28 cellular contexts compared by ENCODE assay signal in genomic region chr4:172392741-172393140, GRCh38.
"Had no signal": no experiment of that assay in that cellular context is flagged by ENCODE, and none has a peak within 500 bp of the region (broad histone marks: within the 10 kb centered on the region; RNA-seq: fewer than 3 reads in every experiment).

No MANE protein-coding gene starts in this region.

- H3K27ac ChIP-seq: ascending aorta, breast epithelium, cardiac muscle cell, colonic mucosa, epithelial cell of prostate, esophagus squamous epithelium, gastroesophageal sphincter, heart right ventricle, hepatocyte had no signal

- ATAC-seq: activated CD4-positive, alpha-beta T cell treated with anti-CD3 and anti-CD28 coated beads for 36 hours; activated CD8-positive, alpha-beta memory T cell treated with anti-CD3 and anti-CD28 coated beads, Interleukin-2, amount 10 ng/mL, durations not matched to agents 7 days and 5 days; activated CD8-positive, alpha-beta T cell treated with anti-CD3 and anti-CD28 coated beads, Interleukin-2, amount 10 ng/mL, durations not matched to agents 7 days and 5 days; activated naive CD4-positive, alpha-beta T cell treated with anti-CD3 and anti-CD28 coated beads, Interleukin-2, amount 50 U/mL, for 72 hours; gastroesophageal sphincter; heart right ventricle had no signal

- DNase-seq: activated CD4-positive, alpha-beta memory T cell treated with anti-CD3 and anti-CD28 coated beads for 36 hours; activated CD4-positive, alpha-beta T cell treated with anti-CD3 and anti-CD28 coated beads for 36 hours; activated CD4-positive, alpha-beta T cell treated with anti-CD3 and anti-CD28 coated beads, Interleukin-2, amount 10 ng/mL, durations not matched to agents 24 days and 14 days; activated CD4-positive, CD25-positive, alpha-beta regulatory T cell; activated CD4-positive, CD25-positive, alpha-beta regulatory T cell treated with anti-CD3 and anti-CD28 coated beads, Interleukin-2, amount 50 U/mL, for 72 hours; activated CD8-positive, alpha-beta memory T cell treated with anti-CD3 and anti-CD28 coated beads, Interleukin-2, amount 10 ng/mL, durations not matched to agents 7 days and 5 days; activated CD8-positive, alpha-beta memory T cell treated with anti-CD3 and anti-CD28 coated beads, Interleukin-2, amount 50 U/mL, for 4 hours; activated CD8-positive, alpha-beta T cell treated with anti-CD3 and anti-CD28 coated beads, Interleukin-2, amount 10 ng/mL, durations not matched to agents 7 days and 5 days; activated effector memory CD4-positive, alpha-beta T cell treated with anti-CD3 and anti-CD28 coated beads, Interleukin-2, amount 50 U/mL, for 16 hours; activated naive CD4-positive, alpha-beta T cell; activated naive CD4-positive, alpha-beta T cell treated with anti-CD3 and anti-CD28 coated beads, Interleukin-2, amount 10 ng/mL, durations not matched to agents 7 days and 5 days; activated naive CD8-positive, alpha-beta T cell treated with anti-CD3 and anti-CD28 coated beads, Interleukin-2, amount 10 ng/mL, durations not matched to agents 7 days and 5 days; activated T-cell treated with anti-CD3 and anti-CD28 coated beads, Interleukin-2, amount 50 U/mL, for 1 hour; activated T-cell treated with anti-CD3 and anti-CD28 coated beads, Interleukin-2, amount 50 U/mL, for 48 hours; central memory CD4-positive, alpha-beta T cell; cerebellar nuclear complex; colonic mucosa; effector CD8-positive, alpha-beta T cell; esophagus squamous epithelium; foreskin melanocyte; heart right ventricle had no signal
